ENCODE assay signal across 1 cellular context in genomic region chr19:10580979-10581631, GRCh38.
A peak's percentile ranks its signal among the peaks of the same experiment; 100 is the strongest.
TF ChIP-seq lines count a peak whose summit lies in the region.

No MANE protein-coding gene starts in this region.

TF ChIP-seq in K562, 482 proteins besides CTCF, POLR2A, EP300 and RAD21 (continued from another document and continues in another):
- TF ChIP-seq ZBTB34 (CRISPR knock-in tag; IDR thresholded peaks at IDR 0.05), result no peak
- no peak for TF ChIP-seq ZNF282 (CRISPR knock-in tag; IDR thresholded peaks at IDR 0.05)
- no peak for TF ChIP-seq CHD1 (IDR thresholded peaks at IDR 0.05; ENCODE audit: low read length)
- TF ChIP-seq RBM22 (IDR thresholded peaks at IDR 0.05; ENCODE audit: low read depth, low read length, poor library complexity, severe bottlenecking), result no peak
- TF ChIP-seq CBX8 (IDR thresholded peaks at IDR 0.05; ENCODE audit: borderline replicate concordance, extremely low read depth, low read depth, low read length, poor library complexity, severe bottlenecking), result no peak
- no peak for TF ChIP-seq BRD4 (IDR thresholded peaks at IDR 0.05)
- no peak for TF ChIP-seq AFF4 (CRISPR knock-in tag; IDR thresholded peaks at IDR 0.05)
- no peak for TF ChIP-seq KAT2B (IDR thresholded peaks at IDR 0.05; ENCODE audit: low read depth, low read length)
- TF ChIP-seq ZNF740 (CRISPR knock-in tag; IDR thresholded peaks at IDR 0.05), result no peak
- TF ChIP-seq ZNF740 (tag; IDR thresholded peaks at IDR 0.05), result no peak
- TF ChIP-seq TBP (optimal IDR thresholded peaks at IDR 0.05; ENCODE audit: low read depth, low read length), result peak; percentile 45
- TF ChIP-seq NFE2 (IDR thresholded peaks at IDR 0.05; ENCODE audit: low read depth), result no peak
- no peak for TF ChIP-seq SNRNP70 (optimal IDR thresholded peaks at IDR 0.05; ENCODE audit: low read depth, low read length)
- TF ChIP-seq USF1 (CRISPR knock-in tag; IDR thresholded peaks at IDR 0.05), result peak; percentile 76
- no peak for TF ChIP-seq ZNF311 (CRISPR knock-in tag; IDR thresholded peaks at IDR 0.05)
- peak; percentile 41; the same call in 1 of the 2 replicates for TF ChIP-seq ARID3A (IDR thresholded peaks at IDR 0.05; ENCODE audit: borderline replicate concordance, low read depth, low read length)
- TF ChIP-seq WHSC1 (IDR thresholded peaks at IDR 0.05; ENCODE audit: low read length), result no peak
- no peak for TF ChIP-seq KDM5B (IDR thresholded peaks at IDR 0.05; ENCODE audit: insufficient replicate concordance, low read depth, low read length)
- no peak for TF ChIP-seq ETS1 (conservative IDR thresholded peaks at IDR 0.05; ENCODE audit: control insufficient read depth, low read depth, low read length)
- TF ChIP-seq CAMTA2 (CRISPR knock-in tag; conservative IDR thresholded peaks at IDR 0.05), result no peak
- TF ChIP-seq ZNF398 (CRISPR knock-in tag; IDR thresholded peaks at IDR 0.05), result no peak
- TF ChIP-seq NCOR1 (IDR thresholded peaks at IDR 0.05), result no peak
- peak in 2 of 3 experiments; percentile 17 to 58 for TF ChIP-seq YY1 (IDR thresholded peaks at IDR 0.05; ENCODE audit: borderline replicate concordance in 1 of 3, control insufficient read depth in 1 of 3, extremely low read depth in 1 of 3, insufficient read depth in 3 of 3, insufficient read length in 1 of 3, insufficient replicate concordance in 2 of 3, low read depth in 1 of 3, low read length in 2 of 3)
- TF ChIP-seq TCFL5 (CRISPR knock-in tag; conservative IDR thresholded peaks at IDR 0.05), result no peak
- no peak for TF ChIP-seq HDAC3 (IDR thresholded peaks at IDR 0.05; ENCODE audit: borderline replicate concordance, partially characterized antibody)
- peak; percentile 65 for TF ChIP-seq JUND (IDR thresholded peaks at IDR 0.05; ENCODE audit: borderline replicate concordance, low read depth, low read length)
- no peak; the same call in 2 of the 3 replicates for TF ChIP-seq JUND (tag; IDR thresholded peaks at IDR 0.05; ENCODE audit: borderline replicate concordance, low read depth, low read length)
- peak; percentile 91 for TF ChIP-seq L3MBTL2 (IDR thresholded peaks at IDR 0.05)
- peak; percentile 51; the same call in 1 of the 2 replicates for TF ChIP-seq FOXP4 (CRISPR knock-in tag; IDR thresholded peaks at IDR 0.05; ENCODE audit: borderline replicate concordance)
- no peak for TF ChIP-seq NKRF (IDR thresholded peaks at IDR 0.05; ENCODE audit: borderline replicate concordance)
- TF ChIP-seq E2F4 (CRISPR knock-in tag; IDR thresholded peaks at IDR 0.05; ENCODE audit: low read depth), result no peak
- TF ChIP-seq MCM2 (IDR thresholded peaks at IDR 0.05; ENCODE audit: low read depth), result no peak
- no peak for TF ChIP-seq BDP1 (IDR thresholded peaks at IDR 0.05; ENCODE audit: insufficient read depth, insufficient read length)
- no peak for TF ChIP-seq CREB5 (CRISPR knock-in tag; IDR thresholded peaks at IDR 0.05)
- TF ChIP-seq ZNF449 (CRISPR knock-in tag; IDR thresholded peaks at IDR 0.05), result no peak
- TF ChIP-seq ZNF408 (CRISPR knock-in tag; IDR thresholded peaks at IDR 0.05; ENCODE audit: low read depth), result no peak
